ENCODE assay signal across 18 cellular contexts in the genomic region with DNA sequence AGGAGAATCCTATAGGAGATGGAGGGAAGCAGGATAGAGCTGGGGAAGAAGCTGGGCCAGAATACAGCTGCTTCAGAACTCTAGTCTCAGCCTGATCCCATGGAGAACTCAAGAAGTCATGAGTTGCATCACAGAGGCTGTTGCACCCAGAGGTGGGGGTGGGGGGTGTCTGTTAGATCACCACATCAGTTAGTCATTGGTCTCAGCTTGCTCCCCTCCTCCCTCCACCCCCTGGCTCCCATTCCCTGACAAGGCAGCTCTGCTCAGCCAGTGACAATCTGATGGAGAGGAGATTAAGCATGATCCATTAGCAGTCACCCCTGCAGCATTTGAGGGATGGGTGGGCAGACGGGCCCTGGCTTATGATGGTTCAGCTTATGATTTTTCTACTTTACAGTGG. TPM values are rescaled to one million over a fixed set of nuclear protein-coding genes. Genes with fewer than 3 reads are reported as not detected.
DNase-seq lines count a peak whose midpoint lies in the region; ATAC-seq and TF ChIP-seq lines count a peak whose summit lies in the region.
"Had no signal": no experiment of that assay in that cellular context is flagged by ENCODE, and none has a peak within 500 bp of the region (broad histone marks: within the 10 kb centered on the region; RNA-seq: fewer than 3 reads in every experiment).

No MANE protein-coding gene starts in this region.

- no peak for ATAC-seq in GM18907 (IDR thresholded peaks at IDR 0.05; ENCODE audit: unreplicated experiment)
- no peak for ATAC-seq in HG02870 (IDR thresholded peaks at IDR 0.05; ENCODE audit: unreplicated experiment)
- no peak for ATAC-seq in HG03378 (IDR thresholded peaks at IDR 0.05; ENCODE audit: unreplicated experiment)
- ATAC-seq: esophagus mucosa; PC-3; stimulated activated naive CD8-positive, alpha-beta T cell treated with anti-CD3 and anti-CD28 coated beads, Interleukin-15, Interleukin-2, amounts not matched to agents 100 U/mL and 50 U/mL, for 24 hours had no signal

- TF ChIP-seq CTCF in BE2C (IDR thresholded peaks at IDR 0.05; ENCODE audit: low read depth, low read length) (no peak), mammary epithelial cell (conservative IDR thresholded peaks at IDR 0.05 in 1 of 2, IDR thresholded peaks at IDR 0.05 in 1 of 2; ENCODE audit: extremely low read depth in 1 of 2, insufficient read depth in 1 of 2, low read depth in 1 of 2, low read length in 2 of 2) (no peak)

- 100% methylated on average over 1 of the region's 1 CpG for WGBS in mammary epithelial cell (ENCODE audit: low coverage, missing lambda C conversion rate)

- in situ Hi-C loops in mammary epithelial cell (cut with MboI; ENCODE audit: low sequenced_read_pairs in 2 of 2), result no loop called here

- no peaks in the 10 kb centered on the region for H3K27me3 ChIP-seq in BE2C
- no peaks in the 10 kb centered on the region for H3K27me3 ChIP-seq in mammary epithelial cell (ENCODE audit: insufficient read depth, low read length)
- H3K27me3 ChIP-seq: colonic mucosa, uterus had no signal

- H3K9me3 ChIP-seq in BE2C, result no peaks in the 10 kb centered on the region
- no peaks in the 10 kb centered on the region for H3K9me3 ChIP-seq in mammary epithelial cell (replicated peaks; ENCODE audit: insufficient read depth, low read length)
- H3K9me3 ChIP-seq: colonic mucosa, uterus had no signal

- CTCF ChIA-PET in mammary epithelial cell (lab: Charles Lee; ENCODE audit: low non-redundant PET), result no interaction called here

- H3K27ac ChIP-seq in mammary epithelial cell (ENCODE audit: insufficient read depth, low read depth, low read length), result no peak overlapping the region
- H3K27ac ChIP-seq: C4-2B, colonic mucosa, skin epidermis, uterus had no signal

- no peak overlapping the region for H3K9ac ChIP-seq in mammary epithelial cell (ENCODE audit: insufficient read depth, low read length)

- no peaks in the 10 kb centered on the region for H4K20me1 ChIP-seq in mammary epithelial cell (ENCODE audit: insufficient read depth, low read length)

- DNase-seq in A172 (ENCODE audit: low spot score) (peak; percentile 18), BE2C (peak; percentile 52), MV-4-11 (lab: John Stamatoyannopoulos, UW) (peak; percentile 71), mammary epithelial cell (peak; percentile 16), cortex of kidney (lab: John Stamatoyannopoulos, UW) (no peak)
- DNase-seq: activated CD4-positive, alpha-beta T cell treated with anti-CD3 and anti-CD28 coated beads, Interleukin-2, amount 10 ng/mL, durations not matched to agents 7 days and 5 days; colonic mucosa; PC-3; stimulated activated naive CD8-positive, alpha-beta T cell treated with anti-CD3 and anti-CD28 coated beads, Interleukin-15, Interleukin-2, amounts not matched to agents 100 U/mL and 50 U/mL, for 24 hours; T-helper 1 cell; uterus had no signal

- intact Hi-C loops in mammary epithelial cell (cut with micrococcal nuclease), result no loop called here

- H3K36me3 ChIP-seq in BE2C (no peaks in the 10 kb centered on the region), mammary epithelial cell (ENCODE audit: insufficient read depth, low read length) (no peaks in the 10 kb centered on the region)
- H3K36me3 ChIP-seq: colonic mucosa, uterus had no signal

- H2AFZ ChIP-seq in mammary epithelial cell (ENCODE audit: low read depth, low read length), result no peak overlapping the region

- dilution Hi-C loops in mammary epithelial cell (cut with HindIII; ENCODE audit: low sequenced_read_pairs), result loop anchor here (5.0 kb wide), 2 partner anchors 56 to 74 kb away; no protein-coding TSS in a partner anchor

- H3K4me1 ChIP-seq in BE2C, result no peaks in the 10 kb centered on the region; the same call in 1 of the 2 replicates
- H3K4me1 ChIP-seq in mammary epithelial cell (ENCODE audit: insufficient read depth, low read length), result no peaks in the 10 kb centered on the region
- H3K4me1 ChIP-seq: colonic mucosa, uterus had no signal

- BruUV-seq in mammary epithelial cell (replicated peaks; lab: Mats Ljungman, UMichigan), result no TSS peak

- H3K4me2 ChIP-seq in mammary epithelial cell (ENCODE audit: insufficient read depth, low read depth, low read length), result no peak overlapping the region

- H3K4me3 ChIP-seq in BE2C (ENCODE audit: low read depth, low read length) (no peak overlapping the region), mammary epithelial cell (replicated peaks in 1 of 3; ENCODE audit: insufficient read depth in 1 of 3, low read depth in 2 of 3, low read length in 3 of 3) (no peak overlapping the region)
- H3K4me3 ChIP-seq: colonic mucosa, skin epidermis, uterus had no signal

- H3K79me2 ChIP-seq in mammary epithelial cell (ENCODE audit: insufficient read depth, low read length), result no peaks in the 10 kb centered on the region

RNA-seq across cellular contexts. Expression of gene FGL2, which starts 58.4 kb away (rescaled TPM):
- total RNA-seq in A172 (2014; rRNA removed; shearing (Covaris generic)), result 0.09 TPM in 1 of 2 replicates, not detected in the other
- not detected for polyA plus RNA-seq in BE2C (2012; ENCODE audit: insufficient read depth, insufficient read length, low read depth)
- total RNA-seq in mammary epithelial cell, result under 1 TPM in 1 of 2 donors, not detected in 1; under 0.01 TPM
- polyA plus RNA-seq in mammary epithelial cell, result 0.03 TPM
- polyA minus RNA-seq in mammary epithelial cell, result not detected
- total RNA-seq: G401, PC-3 had no signal
